In genomic region chr19:45901912-45902650, GRCh38 we compare ENCODE assay signal across 8 cellular contexts. TPM values are rescaled to one million over a fixed set of nuclear protein-coding genes. Genes with fewer than 3 reads are reported as not detected.
A peak's percentile ranks its signal among the peaks of the same experiment; 100 is the strongest.
DNase-seq lines count a peak whose midpoint lies in the region; TF ChIP-seq lines count a peak whose summit lies in the region.

Gene MYPOP (minus strand): TSS chr19:45902613. CDS start chr19:45901773, 840 bp downstream.

- H3K4me3 ChIP-seq in SK-N-SH (ENCODE audit: low read depth in 2 of 2, low read length in 1 of 2) (peak within 1 kb of the TSS; percentile 60 to 82), esophagus squamous epithelium (peak within 1 kb of the TSS; percentile 67 to 86 (median 78)), neuron (ENCODE audit: low read length) (peak within 1 kb of the TSS; percentile 90)

- H3K27ac ChIP-seq in SK-N-SH (ENCODE audit: low read depth in 2 of 2, low read length in 1 of 2) (peak within 1 kb of the TSS; percentile 80 to 91), esophagus squamous epithelium (peak within 1 kb of the TSS; percentile 72 to 88 (median 86))

- peak within 1 kb of the TSS; percentile 76 for H3K9ac ChIP-seq in SK-N-SH

- no peak for TF ChIP-seq EP300 in SK-N-SH (IDR thresholded peaks at IDR 0.05; ENCODE audit: borderline replicate concordance in 1 of 2, low read depth in 1 of 2, low read length in 1 of 2)

- H3K9me3 ChIP-seq in SK-N-SH: no peaks in the 10 kb centered on the region
- no peaks in the 10 kb centered on the region for H3K9me3 ChIP-seq in esophagus squamous epithelium
- no peaks in the 10 kb centered on the region for H3K9me3 ChIP-seq in neuron (ENCODE audit: low read length)

- no peak for TF ChIP-seq RAD21 in SK-N-SH (IDR thresholded peaks at IDR 0.05; ENCODE audit: low read length)

- POLR2A ChIA-PET in SK-N-SH (lab: Yijun Ruan, JAX): interaction anchor here (0.6 to 3.2 kb wide), 5 partner anchors 10 to 93 kb away, joined by 3 to 19 read pairs (median 5); partner anchors contain the start of genes CCDC61 and IRF2BP1

- DNase-seq in NCI-H510A treated with DMSO at 0.1 percent for 48 hours (lab: John Stamatoyannopoulos, UW) (peak; percentile 24), NCI-H510A (lab: John Stamatoyannopoulos, UW) (no peak), SK-N-SH (peak; percentile 59), esophagus squamous epithelium (lab: John Stamatoyannopoulos, UW) (no peak), head of caudate nucleus (no peak)
- DNase-seq in effector CD4-positive, alpha-beta T cell: no peak
- no peak for DNase-seq in stimulated activated CD4-positive, alpha-beta T cell treated with anti-CD3 and anti-CD28 coated beads, Interleukin-12 subunit alpha, Interleukin-12 subunit beta, amount 100 ng/mL, for 4 hours

- H3F3A ChIP-seq in SK-N-SH (replicated peaks; ENCODE audit: insufficient read depth): peaks cover 13% of the 10 kb centered on the region

- no peaks in the 10 kb centered on the region for H3K27me3 ChIP-seq in SK-N-SH (ENCODE audit: insufficient read depth)
- H3K27me3 ChIP-seq in esophagus squamous epithelium: no peaks in the 10 kb centered on the region
- H3K27me3 ChIP-seq in neuron (ENCODE audit: insufficient read depth, low read length): no peaks in the 10 kb centered on the region

- TF ChIP-seq POLR2A in esophagus squamous epithelium (IDR thresholded peaks at IDR 0.05): no peak

- peaks cover 0 to 8% of the 10 kb centered on the region in 2 experiments; a peak in 1 of 4 replicates for H3K4me1 ChIP-seq in SK-N-SH (ENCODE audit: control insufficient read depth in 1 of 2, insufficient read depth in 2 of 2, low read depth in 1 of 2, low read length in 1 of 2)
- H3K4me1 ChIP-seq in esophagus squamous epithelium: peaks cover 16 to 34% (median 16%) of the 10 kb centered on the region in 3 donors
- H3K4me1 ChIP-seq in neuron (ENCODE audit: insufficient read depth, low read length): peaks cover 12% of the 10 kb centered on the region

- intact Hi-C loops in esophagus squamous epithelium (cut with DNase I): no loop called here
- intact Hi-C loops in head of caudate nucleus (cut with DNase I): loop anchor here (1.0 kb wide), 1 partner anchor 16 kb away; the partner anchor contains the start of gene IRF2BP1

- H2AFZ ChIP-seq in SK-N-SH (ENCODE audit: low read depth) (peak within 1 kb of the TSS; percentile 84; the same call in 1 of the 2 replicates), neuron (ENCODE audit: low read depth, low read length) (peak within 1 kb of the TSS; percentile 57)

- CTCF ChIA-PET in SK-N-SH (lab: Yijun Ruan, JAX): interaction anchor here (0.9 to 3.7 kb wide), 12 partner anchors 10 to 127 kb away, joined by 3 to 15 read pairs (median 4); partner anchors contain the start of genes FOXA3, IRF2BP1 and SYMPK

- WGBS in SK-N-SH (ENCODE audit: low lambda C conversion rate): 2% methylated on average over 31 of the region's 47 CpGs
- 0 to 1% methylated on average over 34 to 44 of the region's 47 CpGs for WGBS in esophagus squamous epithelium, 2 donors

- TF ChIP-seq CTCF in SK-N-SH (IDR thresholded peaks at IDR 0.05) (no peak), esophagus squamous epithelium (IDR thresholded peaks at IDR 0.05) (no peak)

- H4K20me1 ChIP-seq in SK-N-SH (ENCODE audit: insufficient read depth): no peaks in the 10 kb centered on the region

- no peaks in the 10 kb centered on the region for H3K9me2 ChIP-seq in SK-N-SH

- H3K79me2 ChIP-seq in SK-N-SH (ENCODE audit: insufficient read depth): peaks cover 5% of the 10 kb centered on the region; the same call in 1 of the 2 replicates

- H3K36me3 ChIP-seq in SK-N-SH (replicated peaks in 1 of 2; ENCODE audit: control insufficient read depth in 1 of 2, insufficient read depth in 2 of 2, low read length in 1 of 2): peaks cover 3 to 20% of the 10 kb centered on the region in 2 experiments
- peaks cover 0 to 34% (median 13%) of the 10 kb centered on the region in 3 donors for H3K36me3 ChIP-seq in esophagus squamous epithelium
- H3K36me3 ChIP-seq in neuron (ENCODE audit: insufficient read depth, low read length): peaks cover 16% of the 10 kb centered on the region

- H3K4me2 ChIP-seq in SK-N-SH: peak within 1 kb of the TSS; percentile 88

TF ChIP-seq in SK-N-SH, 30 proteins besides CTCF, POLR2A, EP300 and RAD21 (continues in another document):
- TF ChIP-seq MAX (IDR thresholded peaks at IDR 0.05; ENCODE audit: low read depth) (no peak), IRF3 (IDR thresholded peaks at IDR 0.05; ENCODE audit: low read depth, low read length) (no peak), SMC3 (IDR thresholded peaks at IDR 0.05; ENCODE audit: low read depth, low read length) (no peak), FOXJ3 (CRISPR knock-in tag; IDR thresholded peaks at IDR 0.05) (no peak), JUND (IDR thresholded peaks at IDR 0.05) (no peak), USF1 (IDR thresholded peaks at IDR 0.05; ENCODE audit: borderline replicate concordance, low read depth) (no peak), GATA2 (CRISPR knock-in tag; IDR thresholded peaks at IDR 0.05) (no peak), ZBTB33 (IDR thresholded peaks at IDR 0.05; ENCODE audit: borderline replicate concordance, low read depth) (no peak), PBX3 (IDR thresholded peaks at IDR 0.05) (no peak), RXRA (IDR thresholded peaks at IDR 0.05; ENCODE audit: borderline replicate concordance, low read depth) (no peak), NRF1 (IDR thresholded peaks at IDR 0.05; ENCODE audit: low read depth, low read length) (no peak), NFIC (IDR thresholded peaks at IDR 0.05; ENCODE audit: borderline replicate concordance) (no peak)

RNA-seq across cellular contexts. Expression of gene MYPOP, which starts in this region (rescaled TPM):
- polyA plus RNA-seq in SK-N-SH (2012; rRNA removed): 2.8 and 5.1 TPM in 2 replicates
- polyA plus RNA-seq in SK-N-SH (2012; cell fraction: cytosol; rRNA removed): 3.2 and 4.8 TPM in 2 replicates
- polyA plus RNA-seq in SK-N-SH (2012; cell fraction: nucleus; rRNA removed): 11.0 and 16.2 TPM in 2 replicates
- 1 to 10 TPM; 2.3 to 5.7 (median 4.2) TPM for total RNA-seq in esophagus squamous epithelium

Comparison
In these comparisons a context has a peak if more than half of its experiments do, and no peak if none do; other contexts are left out.
1. DNase-seq: peak in NCI-H510A treated with DMSO at 0.1 percent for 48 hours (single experiment) and SK-N-SH (single experiment); none in NCI-H510A (single experiment), esophagus squamous epithelium (single experiment), effector CD4-positive, alpha-beta T cell (single experiment), stimulated activated CD4-positive, alpha-beta T cell treated with anti-CD3 and anti-CD28 coated beads, Interleukin-12 subunit alpha, Interleukin-12 subunit beta, amount 100 ng/mL, for 4 hours (single experiment) and head of caudate nucleus (0 of 42).
2. Peak in every context shown above with its lines, with median percentiles within 50 percentile points of each other: H3K4me3 ChIP-seq.